In genomic region chr12:52942056-52942913, GRCh38 we compare ENCODE assay signal across 29 cellular contexts. TPM values are rescaled to one million over a fixed set of nuclear protein-coding genes. Genes with fewer than 3 reads are reported as not detected.
A peak's percentile ranks its signal among the peaks of the same experiment; 100 is the strongest.
DNase-seq lines count a peak whose midpoint lies in the region; ATAC-seq and TF ChIP-seq lines count a peak whose summit lies in the region.
"Had no signal": no experiment of that assay in that cellular context is flagged by ENCODE, and none has a peak within 500 bp of the region (broad histone marks: within the 10 kb centered on the region; RNA-seq: fewer than 3 reads in every experiment).

No MANE protein-coding gene starts in this region.

- H3K4me3 ChIP-seq in cardiac muscle cell (no peak overlapping the region), heart left ventricle (no peak overlapping the region), transverse colon (no peak overlapping the region), gastrocnemius medialis (no peak overlapping the region)
- H3K4me3 ChIP-seq: breast epithelium, coronary artery, heart right ventricle, testis had no signal

- H3K36me3 Mint-ChIP-seq in mesothelial cell of epicardium = peaks cover 1% of the 10 kb centered on the region
- H3K36me3 Mint-ChIP-seq: CD8-positive, alpha-beta T cell had no signal

- H3K27me3 ChIP-seq in cardiac muscle cell (no peaks in the 10 kb centered on the region), heart left ventricle (no peaks in the 10 kb centered on the region), transverse colon (no peaks in the 10 kb centered on the region), gastrocnemius medialis (no peaks in the 10 kb centered on the region)
- H3K27me3 ChIP-seq: breast epithelium, heart right ventricle, testis had no signal

- peaks cover 54% of the 10 kb centered on the region for H3K4me1 Mint-ChIP-seq in mesothelial cell of epicardium
- H3K4me1 Mint-ChIP-seq: activated B cell treated with CpG ODN at 0.5 μM for 24 hours had no signal

- H3K27ac ChIP-seq in cardiac muscle cell (peak overlapping the region; percentile 3), heart left ventricle (no peak overlapping the region), transverse colon (peak overlapping the region; percentile 68 to 74 (median 72)), gastrocnemius medialis (no peak overlapping the region)
- H3K27ac ChIP-seq: 22Rv1, breast epithelium, coronary artery, heart right ventricle, testis had no signal

- no peaks in the 10 kb centered on the region for H3K27me3 Mint-ChIP-seq in mesothelial cell of epicardium (ENCODE audit: low read depth)

- TF ChIP-seq CTCF in cardiac muscle cell (IDR thresholded peaks at IDR 0.05; ENCODE audit: low read depth, low read length) (no peak), heart left ventricle (IDR thresholded peaks at IDR 0.05) (no peak), mesothelial cell of epicardium (IDR thresholded peaks at IDR 0.05; ENCODE audit: unreplicated experiment) (no peak), transverse colon (IDR thresholded peaks at IDR 0.05) (no peak), gastrocnemius medialis (IDR thresholded peaks at IDR 0.05 in 4 of 5, conservative IDR thresholded peaks at IDR 0.05 in 1 of 5) (no peak)

- no peak for ATAC-seq in heart left ventricle
- no peak for ATAC-seq in gastrocnemius medialis
- ATAC-seq: CD8-positive, alpha-beta T cell; effector memory CD8-positive, alpha-beta T cell; esophagus mucosa; heart right ventricle; HepG2 had no signal

- H3K27ac Mint-ChIP-seq in mesothelial cell of epicardium = peak overlapping the region; percentile 99
- H3K27ac Mint-ChIP-seq: activated B cell treated with CpG ODN at 0.5 μM for 24 hours; activated naive CD4-positive, alpha-beta T cell treated with anti-CD3 and anti-CD28 coated beads for 36 hours; CD8-positive, alpha-beta T cell; effector memory CD8-positive, alpha-beta T cell had no signal

- no peak overlapping the region for H3K4me3 Mint-ChIP-seq in mesothelial cell of epicardium
- H3K4me3 Mint-ChIP-seq: activated B cell treated with CpG ODN at 0.5 μM for 24 hours; activated naive CD4-positive, alpha-beta T cell treated with anti-CD3 and anti-CD28 coated beads for 36 hours; CD8-positive, alpha-beta T cell; effector memory CD8-positive, alpha-beta T cell had no signal

- H3K4me1 ChIP-seq in cardiac muscle cell (ENCODE audit: low read depth) = peaks cover 40% of the 10 kb centered on the region
- peaks cover 0 to 10% (median 0%) of the 10 kb centered on the region in 12 donors for H3K4me1 ChIP-seq in heart left ventricle
- H3K4me1 ChIP-seq in transverse colon = peaks cover 7 to 33% (median 9%) of the 10 kb centered on the region in 4 donors
- H3K4me1 ChIP-seq in gastrocnemius medialis = no peaks in the 10 kb centered on the region

- DNase-seq in cardiac muscle cell (ENCODE audit: low read depth in 1 of 2, low spot score in 1 of 2) = no peak
- no peak for DNase-seq in heart left ventricle
- DNase-seq in amniotic epithelial cell (ENCODE audit: low read depth) = peak; percentile 76
- no peak for DNase-seq in mesothelial cell of epicardium (ENCODE audit: low spot score in 2 of 2, unreplicated experiment in 2 of 2)
- DNase-seq in transverse colon = peak; percentile 78
- no peak for DNase-seq in T-helper 2 cell
- DNase-seq in AG08395 (ENCODE audit: low spot score) = no peak
- DNase-seq in gastrocnemius medialis = no peak
- DNase-seq: activated B cell treated with CpG ODN at 0.5 μM for 24 hours; activated naive CD4-positive, alpha-beta T cell treated with anti-CD3 and anti-CD28 coated beads for 36 hours; amygdala; CD8-positive, alpha-beta T cell; DMS 273 treated with DMSO at 0.1 percent for 48 hours; effector memory CD8-positive, alpha-beta T cell; EL; foreskin fibroblast; heart right ventricle; NCI-H1694; NCI-H2171; NCI-H524 treated with DMSO at 0.1 percent for 48 hours; nucleus accumbens; stimulated activated naive CD4-positive, alpha-beta T cell treated with Interleukin-2 at 50 U/mL for 16 hours; SW 1271; testis had no signal

- intact Hi-C loops in heart left ventricle (cut with DNase I) = no loop called here
- intact Hi-C loops in transverse colon (cut with DNase I; ENCODE audit: low total_unique reads) = no loop called here
- intact Hi-C loops in gastrocnemius medialis (cut with DNase I; ENCODE audit: low total_unique reads) = no loop called here

- H3K36me3 ChIP-seq in cardiac muscle cell = no peaks in the 10 kb centered on the region
- no peaks in the 10 kb centered on the region for H3K36me3 ChIP-seq in heart left ventricle
- H3K36me3 ChIP-seq in transverse colon = no peaks in the 10 kb centered on the region
- no peaks in the 10 kb centered on the region for H3K36me3 ChIP-seq in gastrocnemius medialis
- H3K36me3 ChIP-seq: breast epithelium, heart right ventricle had no signal

- in situ Hi-C loops in transverse colon (cut with MboI; ENCODE audit: low pct_ligation_motif_present in 1 of 4, low pct_unique_long_range_greater_than_20kb in 1 of 4, low sequenced_read_pairs in 3 of 4) = no loop called here
- in situ Hi-C loops in gastrocnemius medialis (cut with MboI; ENCODE audit: low sequenced_read_pairs in 4 of 4) = no loop called here

- no peak for TF ChIP-seq EP300 in transverse colon (IDR thresholded peaks at IDR 0.05; ENCODE audit: low read depth)

- 83 to 87% (median 86%) methylated on average over 11 of the region's 11 CpGs for WGBS in heart left ventricle, 4 donors
- 55 to 59% methylated on average over 7 to 11 of the region's 11 CpGs for WGBS in transverse colon (ENCODE audit: low coverage in 1 of 2), 2 donors

- no peaks in the 10 kb centered on the region for H3K9me3 Mint-ChIP-seq in mesothelial cell of epicardium
- H3K9me3 Mint-ChIP-seq: effector memory CD8-positive, alpha-beta T cell had no signal

- H3K9me3 ChIP-seq in cardiac muscle cell (ENCODE audit: low read depth) (no peaks in the 10 kb centered on the region), heart left ventricle (peaks cover 0 to 9% (median 0%) of the 10 kb centered on the region in 12 donors), transverse colon (no peaks in the 10 kb centered on the region), gastrocnemius medialis (no peaks in the 10 kb centered on the region)
- H3K9me3 ChIP-seq: breast epithelium, testis had no signal

- TF ChIP-seq POLR2A in heart left ventricle (IDR thresholded peaks at IDR 0.05) = no peak
- peak; percentile 26 for TF ChIP-seq POLR2A in transverse colon (IDR thresholded peaks at IDR 0.05)
- no peak for TF ChIP-seq POLR2A in gastrocnemius medialis (IDR thresholded peaks at IDR 0.05)

RNA-seq across cellular contexts. Expression of gene KRT18, which starts 6.6 kb away (rescaled TPM):
- 310 and 601 TPM in 2 replicates for total RNA-seq in cardiac muscle cell
- polyA plus RNA-seq in cardiac muscle cell = 472 and 838 TPM in 2 replicates
- 10 to 100 TPM in 3 of 9 donors, 1 to 10 TPM in 6; 3.4 to 88.2 (median 6.9) TPM for total RNA-seq in heart left ventricle
- 1 to 10 TPM; 6.1 to 8.7 TPM for polyA plus RNA-seq in heart left ventricle
- total RNA-seq in mesothelial cell of epicardium = 714 to 762 TPM (median 725 TPM) in 3 replicates
- total RNA-seq in transverse colon = 100 to 1,000 TPM; 367 to 813 (median 541) TPM
- 1 to 10 TPM in 3 of 4 donors, under 1 TPM in 1; 0.97 to 6.7 (median 2.7) TPM for total RNA-seq in gastrocnemius medialis

RNA-seq across cellular contexts. Expression of gene KRT8, which starts 37.4 kb away (rescaled TPM):
- total RNA-seq in cardiac muscle cell = 480 and 946 TPM in 2 replicates
- polyA plus RNA-seq in cardiac muscle cell = 728 and 1,480 TPM in 2 replicates
- total RNA-seq in heart left ventricle = 100 to 1,000 TPM in 6 of 9 donors, 10 to 100 TPM in 3; 79.9 to 210 (median 110) TPM
- 100 to 1,000 TPM; 139 to 227 TPM for polyA plus RNA-seq in heart left ventricle
- total RNA-seq in mesothelial cell of epicardium = 1,131 to 1,194 TPM (median 1,142 TPM) in 3 replicates
- 1,000 to 10,000 TPM; 1,016 to 3,505 (median 2,245) TPM for total RNA-seq in transverse colon
- 1 to 10 TPM in 3 of 4 donors, not detected in 1; 1.4 to 7.0 (median 3.1) TPM for total RNA-seq in gastrocnemius medialis

Comparison
In these comparisons a context has a peak if more than half of its experiments do, and no peak if none do; other contexts are left out.
1. H3K27ac ChIP-seq: peak in cardiac muscle cell (single experiment) and transverse colon (4 of 4); none in heart left ventricle (0 of 12) and gastrocnemius medialis (0 of 4).
2. DNase-seq: peak in amniotic epithelial cell (single experiment) and transverse colon (single experiment); none in cardiac muscle cell (0 of 2), heart left ventricle (0 of 5), mesothelial cell of epicardium (0 of 2), T-helper 2 cell (0 of 5), AG08395 (single experiment) and gastrocnemius medialis (0 of 2).
3. RNA of gene KRT8, which starts 37.4 kb away (total RNA-seq): 1,016 to 3,505 TPM in transverse colon, 1,131 to 1,194 TPM in mesothelial cell of epicardium, 480 to 946 TPM in cardiac muscle cell and 79.9 to 210 TPM in heart left ventricle; 1.4 to 7.0 TPM in gastrocnemius medialis; every median in the first group is over 10 times any median in the second.